15 cellular contexts compared by ENCODE assay signal in the genomic region with DNA sequence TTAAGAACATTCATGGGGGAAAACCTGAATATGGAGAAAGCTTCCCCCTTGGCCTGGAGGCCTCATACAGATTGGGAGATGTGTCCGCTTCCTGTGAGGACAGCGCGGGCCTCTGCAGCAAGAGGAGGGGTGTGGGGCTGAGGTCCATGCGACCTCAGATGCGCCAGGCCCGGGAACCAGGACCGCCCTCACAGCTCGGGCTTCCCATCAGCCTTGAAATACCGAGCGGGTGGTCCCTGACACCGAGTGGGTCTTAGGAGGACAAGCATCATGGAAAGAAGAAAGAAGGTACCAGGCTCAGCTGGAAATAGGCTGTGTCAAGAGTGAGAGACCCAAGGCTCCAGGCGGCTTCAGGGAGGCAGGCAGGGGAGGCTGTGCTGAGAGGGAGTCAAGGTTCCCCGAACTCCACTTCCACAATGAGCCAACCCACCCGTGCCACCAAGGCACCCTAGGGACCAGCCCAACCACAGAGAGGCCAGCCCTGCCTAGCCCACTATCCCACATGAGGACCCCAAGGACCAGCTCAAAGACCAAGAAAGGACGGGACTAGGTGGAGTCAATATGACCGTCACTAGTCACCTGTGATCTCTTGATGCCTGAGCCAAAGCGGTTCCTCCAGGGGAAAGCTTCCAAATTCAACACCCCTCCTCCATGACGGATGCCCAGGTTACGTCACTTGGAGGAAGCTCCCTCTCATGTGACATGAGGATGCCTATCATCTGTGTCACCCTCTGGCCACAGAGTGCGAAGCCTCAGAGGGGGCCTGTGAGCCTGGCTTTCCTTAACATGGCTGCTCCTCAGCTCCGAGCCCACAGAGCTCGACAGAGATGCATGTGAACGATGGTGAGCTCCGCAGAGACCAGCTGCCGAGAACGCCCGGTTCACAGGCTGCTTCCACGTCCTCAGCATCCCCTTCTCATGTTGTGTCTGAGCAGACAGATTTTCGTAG.
"Had no signal": no experiment of that assay in that cellular context is flagged by ENCODE, and none has a peak within 500 bp of the region (broad histone marks: within the 10 kb centered on the region; RNA-seq: fewer than 3 reads in every experiment).

No MANE protein-coding gene starts in this region.

- H3K36me3 ChIP-seq: adrenal gland, gastroesophageal sphincter, ovary, SJSA1, transverse colon had no signal

- H3K9me3 ChIP-seq: adrenal gland, gastroesophageal sphincter, ovary, transverse colon had no signal

- H3K27ac Mint-ChIP-seq: effector memory CD8-positive, alpha-beta T cell; nephron; stimulated activated effector memory CD8-positive, alpha-beta T cell treated with anti-CD3 and anti-CD28 coated beads, Interleukin-12 subunit alpha, Interleukin-12 subunit beta, amount 100 ng/mL, for 72 hours had no signal

- H3K4me1 ChIP-seq: adrenal gland, gastroesophageal sphincter, SJSA1, transverse colon had no signal

- H3K27me3 Mint-ChIP-seq: central memory CD8-positive, alpha-beta T cell; effector memory CD8-positive, alpha-beta T cell had no signal

- H3K36me3 Mint-ChIP-seq: stimulated activated effector memory CD8-positive, alpha-beta T cell treated with anti-CD3 and anti-CD28 coated beads, Interleukin-12 subunit alpha, Interleukin-12 subunit beta, amount 100 ng/mL, for 72 hours had no signal

- H3K27ac ChIP-seq: adrenal gland, gastroesophageal sphincter, ovary, SJSA1, skin epidermis, transverse colon had no signal

- H3K4me3 Mint-ChIP-seq: central memory CD8-positive, alpha-beta T cell; effector memory CD8-positive, alpha-beta T cell; nephron; stimulated activated effector memory CD8-positive, alpha-beta T cell treated with anti-CD3 and anti-CD28 coated beads, Interleukin-12 subunit alpha, Interleukin-12 subunit beta, amount 100 ng/mL, for 72 hours had no signal

- ATAC-seq: activated CD4-positive, CD25-positive, alpha-beta regulatory T cell treated with anti-CD3 and anti-CD28 coated beads, Interleukin-2, amount 50 U/mL, for 24 hours; effector memory CD8-positive, alpha-beta T cell; gastroesophageal sphincter; stimulated activated effector memory CD8-positive, alpha-beta T cell treated with anti-CD3 and anti-CD28 coated beads, Interleukin-12 subunit alpha, Interleukin-12 subunit beta, amount 100 ng/mL, for 72 hours had no signal

- H3K27me3 ChIP-seq: adrenal gland, ovary, SJSA1, transverse colon had no signal

- DNase-seq: activated CD4-positive, alpha-beta T cell treated with anti-CD3 and anti-CD28 coated beads, Interleukin-2, amount 50 U/mL, for 48 hours; activated CD8-positive, alpha-beta memory T cell treated with anti-CD3 and anti-CD28 coated beads, Interleukin-2, amount 50 U/mL, for 48 hours; activated naive CD4-positive, alpha-beta T cell treated with Interleukin-2 at 50 U/mL for 16 hours; effector memory CD8-positive, alpha-beta T cell; SW 1271; transverse colon had no signal

- H3K4me1 Mint-ChIP-seq: central memory CD8-positive, alpha-beta T cell; nephron; stimulated activated effector memory CD8-positive, alpha-beta T cell treated with anti-CD3 and anti-CD28 coated beads, Interleukin-12 subunit alpha, Interleukin-12 subunit beta, amount 100 ng/mL, for 72 hours had no signal

- H3K4me3 ChIP-seq: adrenal gland, gastroesophageal sphincter, ovary, SJSA1, skin epidermis, transverse colon had no signal
